ENCODE assay signal across 22 cellular contexts in the genomic region with DNA sequence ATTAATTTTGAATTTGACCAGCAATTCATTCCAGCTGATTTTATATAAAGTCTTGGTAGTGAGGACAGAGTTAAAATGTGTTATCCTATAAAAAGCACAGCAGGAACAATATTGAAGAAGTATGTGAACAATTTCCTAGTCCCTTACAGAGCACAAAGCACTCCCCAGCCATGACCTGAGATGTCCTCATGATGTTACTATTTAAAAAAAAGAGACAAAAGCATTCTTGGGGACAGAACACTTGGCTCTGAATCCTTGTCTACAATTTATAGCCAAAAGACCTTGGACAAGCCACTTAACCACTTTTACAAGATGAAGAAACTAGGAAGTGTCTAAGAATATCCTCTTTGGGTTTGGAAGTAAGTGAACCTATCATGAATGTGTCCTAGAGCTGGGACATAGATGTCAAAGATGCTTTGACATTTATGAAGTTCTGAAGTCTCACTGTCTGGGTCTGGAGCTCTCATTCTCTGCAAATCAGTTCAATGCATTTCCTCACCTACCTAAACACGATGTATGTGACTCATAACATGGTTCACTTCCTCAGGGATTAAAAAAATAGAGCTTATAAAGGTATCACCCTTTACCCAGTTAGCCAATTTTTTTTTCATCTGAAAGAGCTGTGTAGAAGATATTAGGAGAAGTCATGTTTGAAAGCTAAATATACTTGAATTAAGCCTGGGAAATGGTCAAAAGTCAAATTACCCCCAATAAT.
DNase-seq lines count a peak whose midpoint lies in the region; ATAC-seq and TF ChIP-seq lines count a peak whose summit lies in the region.
"Had no signal": no experiment of that assay in that cellular context is flagged by ENCODE, and none has a peak within 500 bp of the region (broad histone marks: within the 10 kb centered on the region; RNA-seq: fewer than 3 reads in every experiment).

No MANE protein-coding gene starts in this region.

- CTCF ChIA-PET in BJ (lab: Yijun Ruan, JAX) (no interaction called here), Caco-2 (lab: Charles Lee) (interaction anchor here (0.9 kb wide), 1 partner anchor 115 kb away, joined by 3 read pairs; no protein-coding TSS in a partner anchor)

- peaks cover 15% of the 10 kb centered on the region for H3K9me3 Mint-ChIP-seq in Caco-2 (ENCODE audit: unreplicated experiment)

- H3K23ac ChIP-seq in trophoblast cell (ENCODE audit: low read length): no peak overlapping the region

- H4K8ac ChIP-seq in trophoblast cell (ENCODE audit: low read depth, low read length): no peak overlapping the region

- peaks cover 29% of the 10 kb centered on the region for H3K79me1 ChIP-seq in trophoblast cell (ENCODE audit: low read length)

- no peak overlapping the region for H3K4me3 Mint-ChIP-seq in Caco-2 (ENCODE audit: unreplicated experiment)
- H3K4me3 Mint-ChIP-seq: immature natural killer cell, nephron progenitor cell had no signal

- H4K91ac ChIP-seq in trophoblast cell (ENCODE audit: low read depth, low read length): no peak overlapping the region

- H3K4me1 Mint-ChIP-seq in Caco-2 (ENCODE audit: low read depth, unreplicated experiment): no peaks in the 10 kb centered on the region

- no peak overlapping the region for H3K14ac ChIP-seq in trophoblast cell (ENCODE audit: low read length)

- no peak overlapping the region for H3K27ac Mint-ChIP-seq in Caco-2 (ENCODE audit: unreplicated experiment)
- H3K27ac Mint-ChIP-seq: immature natural killer cell, nephron progenitor cell had no signal

- H4K12ac ChIP-seq in trophoblast cell (ENCODE audit: low read depth, low read length): no peak overlapping the region

- H3K36me3 Mint-ChIP-seq in Caco-2 (ENCODE audit: insufficient read depth, unreplicated experiment): no peaks in the 10 kb centered on the region

- H3K36me3 ChIP-seq in BJ (ENCODE audit: control insufficient read depth, insufficient read depth, low read length): peaks cover 2% of the 10 kb centered on the region; the same call in 1 of the 2 replicates
- peaks cover 42% of the 10 kb centered on the region for H3K36me3 ChIP-seq in SJSA1
- H3K36me3 ChIP-seq in trophoblast cell (ENCODE audit: control insufficient read depth in 1 of 2, insufficient read depth in 2 of 2, low read length in 2 of 2): peaks cover 12 to 20% of the 10 kb centered on the region in 2 experiments
- H3K36me3 ChIP-seq in Caco-2 (ENCODE audit: control insufficient read depth, insufficient read depth, low read length): no peaks in the 10 kb centered on the region

- no peak overlapping the region for H2BK12ac ChIP-seq in trophoblast cell (ENCODE audit: low read length)

- no TSS peak for BruUV-seq in Caco-2 (replicated peaks; lab: Mats Ljungman, UMichigan)

- DNase-seq in BJ (ENCODE audit: low read depth) (peak; percentile 44), SJSA1 (ENCODE audit: low read depth in 1 of 2, low spot score in 2 of 2) (peak in 1 of 2 experiments; percentile 40), foreskin keratinocyte (peak; percentile 44 to 60), trophoblast cell (no peak), NCI-H2081 (lab: John Stamatoyannopoulos, UW) (no peak), superior temporal gyrus (ENCODE audit: extremely low spot score) (no peak), Caco-2 (no peak)
- DNase-seq: activated CD4-positive, alpha-beta T cell treated with anti-CD3 and anti-CD28 coated beads for 1 hour; activated effector memory CD4-positive, alpha-beta T cell treated with anti-CD3 and anti-CD28 coated beads, Interleukin-2, amount 50 U/mL, for 16 hours; Calu3; erythroblast; glutamatergic neuron; immature natural killer cell; MG63; NCI-H187; NCI-H510A; nephron progenitor cell; retina; stimulated activated CD4-positive, alpha-beta T cell treated with anti-CD3 and anti-CD28 coated beads, Interleukin-2, amount 100 ng/mL, for 24 hours; T-helper 9 cell had no signal

- H3K18ac ChIP-seq in trophoblast cell (ENCODE audit: low read length): no peak overlapping the region

- WGBS in trophoblast cell (ENCODE audit: extremely low coverage, insufficient coverage, insufficient read length): no CpG with 5 or more reads among the region's 1 CpG

- H2BK120ac ChIP-seq in trophoblast cell (ENCODE audit: insufficient read depth, low read length, poor library complexity): no peak overlapping the region

- no peak overlapping the region for H3K4me2 ChIP-seq in trophoblast cell (ENCODE audit: low read length)

- H3K4me3 ChIP-seq in BJ (ENCODE audit: low read depth, low read length) (no peak overlapping the region), SJSA1 (no peak overlapping the region), trophoblast cell (ENCODE audit: low read depth, low read length) (no peak overlapping the region), Caco-2 (ENCODE audit: low read depth, low read length) (no peak overlapping the region)
- H3K4me3 ChIP-seq: MG63 had no signal

- no peak for ATAC-seq in foreskin keratinocyte
- ATAC-seq in GM18520 (IDR thresholded peaks at IDR 0.05; ENCODE audit: unreplicated experiment): no peak
- ATAC-seq: HepG2 had no signal

- no peaks in the 10 kb centered on the region for H3K27me3 ChIP-seq in BJ (ENCODE audit: control insufficient read depth, insufficient read depth, low read length)
- H3K27me3 ChIP-seq in SJSA1 (replicated peaks): no peaks in the 10 kb centered on the region
- no peaks in the 10 kb centered on the region for H3K27me3 ChIP-seq in foreskin keratinocyte
- H3K27me3 ChIP-seq in trophoblast cell (ENCODE audit: insufficient read depth, low read length): no peaks in the 10 kb centered on the region
- H3K27me3 ChIP-seq in Caco-2 (replicated peaks; ENCODE audit: control insufficient read depth, insufficient read depth, low read length): no peaks in the 10 kb centered on the region
- H3K27me3 ChIP-seq: MG63 had no signal

- H3K4me1 ChIP-seq in SJSA1 (replicated peaks): peaks cover 56% of the 10 kb centered on the region
- H3K4me1 ChIP-seq in foreskin keratinocyte: peaks cover 13% of the 10 kb centered on the region
- peaks cover 4 to 5% of the 10 kb centered on the region in 2 experiments for H3K4me1 ChIP-seq in trophoblast cell (ENCODE audit: control insufficient read depth in 1 of 2, insufficient read depth in 2 of 2, low read length in 2 of 2)
- 0 out of 2 replicates have a peak, but pooled peaks cover 15% of the 10 kb centered on the region for H3K4me1 ChIP-seq in Caco-2

- H2AFZ ChIP-seq in trophoblast cell (ENCODE audit: insufficient read depth, low read length, poor library complexity): no peak overlapping the region

- no peak overlapping the region for H2AK5ac ChIP-seq in trophoblast cell (ENCODE audit: low read length)

- intact Hi-C loops in Caco-2 (cut with micrococcal nuclease; ENCODE audit: unreplicated experiment): no loop called here

- no peak overlapping the region for H2BK5ac ChIP-seq in trophoblast cell (ENCODE audit: low read depth, low read length, poor library complexity)

- H3K4ac ChIP-seq in trophoblast cell (ENCODE audit: low read depth, low read length): no peak overlapping the region

- TF ChIP-seq CTCF in BJ (IDR thresholded peaks at IDR 0.05; ENCODE audit: insufficient read depth, low read depth, low read length): no peak
- TF ChIP-seq CTCF in foreskin keratinocyte (conservative IDR thresholded peaks at IDR 0.05): no peak
- no peak for TF ChIP-seq CTCF in Caco-2 (IDR thresholded peaks at IDR 0.05; ENCODE audit: insufficient read depth in 1 of 2, low read depth in 1 of 2, low read length in 1 of 2, severe bottlenecking in 1 of 2, unreplicated experiment in 1 of 2)

- peaks cover 3% of the 10 kb centered on the region for H3K79me2 ChIP-seq in trophoblast cell (ENCODE audit: control insufficient read depth, insufficient read depth, low read length, poor library complexity)

- no peaks in the 10 kb centered on the region for H3K27me3 Mint-ChIP-seq in Caco-2 (ENCODE audit: insufficient read depth, unreplicated experiment)

- POLR2A ChIA-PET in BJ (lab: Charles Lee): interaction anchor here (0.6 kb wide), 1 partner anchor 53 kb away, joined by 16 read pairs; no protein-coding TSS in a partner anchor
- POLR2A ChIA-PET in Caco-2 (lab: Charles Lee): no interaction called here

- H3K9me3 ChIP-seq in SJSA1 (replicated peaks) (no peaks in the 10 kb centered on the region), trophoblast cell (ENCODE audit: insufficient read depth, low read depth, low read length) (peaks cover 4% of the 10 kb centered on the region), Caco-2 (peaks cover 6% of the 10 kb centered on the region)
- H3K9me3 ChIP-seq: MG63 had no signal

- H3K9ac ChIP-seq in trophoblast cell (ENCODE audit: low read length): no peak overlapping the region

- H3K27ac ChIP-seq in SJSA1 (peak overlapping the region; percentile 50), foreskin keratinocyte (no peak overlapping the region), trophoblast cell (ENCODE audit: low read depth, low read length) (peak overlapping the region; percentile 27)

Comparison
In these comparisons a context has a peak if more than half of its experiments do, and no peak if none do; other contexts are left out.
1. DNase-seq: peak in BJ (single experiment) and foreskin keratinocyte (2 of 2); none in trophoblast cell (0 of 2), NCI-H2081 (0 of 2), superior temporal gyrus (single experiment) and Caco-2 (0 of 2).